18 cellular contexts compared by ENCODE assay signal in genomic region chr6:89506716-89507597, GRCh38.
"Had no signal": no experiment of that assay in that cellular context is flagged by ENCODE, and none has a peak within 500 bp of the region (broad histone marks: within the 10 kb centered on the region; RNA-seq: fewer than 3 reads in every experiment).

No MANE protein-coding gene starts in this region.

- H3K27ac ChIP-seq: brain microvascular endothelial cell, coronary artery, gastrocnemius medialis, left ventricle myocardium inferior, right atrium auricular region, thyroid gland had no signal

- H3K36me3 ChIP-seq: brain microvascular endothelial cell, gastrocnemius medialis, left ventricle myocardium inferior, right atrium auricular region, thyroid gland had no signal

- H3K4me3 ChIP-seq: coronary artery, gastrocnemius medialis, left ventricle myocardium inferior, mucosa of descending colon, right atrium auricular region, thyroid gland had no signal

- DNase-seq: activated CD4-positive, alpha-beta T cell treated with anti-CD3 and anti-CD28 coated beads, Interleukin-2, amount 10 ng/mL, durations not matched to agents 24 days and 14 days; activated CD8-positive, alpha-beta memory T cell treated with anti-CD3 and anti-CD28 coated beads, Interleukin-2, amount 50 U/mL, for 48 hours; activated effector memory CD4-positive, alpha-beta T cell treated with Interleukin-2 at 50 U/mL for 16 hours; activated naive CD4-positive, alpha-beta T cell treated with anti-CD3 and anti-CD28 coated beads, Interleukin-2, amount 10 ng/mL, durations not matched to agents 7 days and 5 days; activated T-cell treated with anti-CD3 and anti-CD28 coated beads, Interleukin-2, amount 50 U/mL, for 48 hours; aorta; brain microvascular endothelial cell; gastrocnemius medialis; head of caudate nucleus; kidney; left ventricle myocardium inferior; mucosa of descending colon; naive B cell; stimulated activated CD4-positive, alpha-beta T cell treated with anti-CD3 and anti-CD28 coated beads, Interleukin-2, amount 100 ng/mL, for 24 hours; stimulated activated naive CD4-positive, alpha-beta T cell treated with Interleukin-2 at 50 U/mL for 16 hours; thyroid gland had no signal

- H3K9me3 ChIP-seq: gastrocnemius medialis, left ventricle myocardium inferior, mucosa of descending colon, right atrium auricular region, thyroid gland had no signal

- H3K4me1 ChIP-seq: gastrocnemius medialis had no signal

- H3K27me3 ChIP-seq: brain microvascular endothelial cell, gastrocnemius medialis, right atrium auricular region, thyroid gland had no signal
